ENCODE assay signal across 20 cellular contexts in genomic region chr4:169885893-169886292, GRCh38.
"Had no signal": no experiment of that assay in that cellular context is flagged by ENCODE, and none has a peak within 500 bp of the region (broad histone marks: within the 10 kb centered on the region; RNA-seq: fewer than 3 reads in every experiment).

No MANE protein-coding gene starts in this region.

- H3K27me3 ChIP-seq: brain microvascular endothelial cell, dorsolateral prefrontal cortex had no signal

- H3K36me3 ChIP-seq: brain microvascular endothelial cell had no signal

- DNase-seq: activated CD4-positive, alpha-beta memory T cell treated with anti-CD3 and anti-CD28 coated beads, Interleukin-2, amount 10 ng/mL, durations not matched to agents 7 days and 5 days; activated CD4-positive, alpha-beta T cell treated with anti-CD3 and anti-CD28 coated beads for 1 hour; activated CD4-positive, alpha-beta T cell treated with anti-CD3 and anti-CD28 coated beads for 4 hours; activated CD4-positive, alpha-beta T cell treated with anti-CD3 and anti-CD28 coated beads, Interleukin-2, amount 10 ng/mL, durations not matched to agents 7 days and 5 days; activated CD4-positive, alpha-beta T cell treated with anti-CD3 and anti-CD28 coated beads, Interleukin-2, amount 50 U/mL, for 4 hours; activated effector memory CD4-positive, alpha-beta T cell treated with Interleukin-2 at 50 U/mL for 16 hours; activated gamma-delta T cell treated with Interleukin-2 at 50 U/mL for 16 hours; activated naive CD4-positive, alpha-beta T cell treated with anti-CD3 and anti-CD28 coated beads, Interleukin-2, amount 50 U/mL, for 16 hours; activated naive CD4-positive, alpha-beta T cell treated with Interleukin-2 at 50 U/mL for 16 hours; activated T-cell treated with anti-CD3 and anti-CD28 coated beads, Interleukin-2, amount 50 U/mL, for 4 hours; amniotic stem cell; anterior cingulate cortex; brain microvascular endothelial cell; dorsolateral prefrontal cortex; effector memory CD4-positive, alpha-beta T cell; endodermal cell; foreskin fibroblast; head of caudate nucleus; T-helper 2 cell had no signal

- H3K4me3 ChIP-seq: coronary artery, dorsolateral prefrontal cortex had no signal

- H3K27ac ChIP-seq: brain microvascular endothelial cell, coronary artery, dorsolateral prefrontal cortex had no signal
